ENCODE assay signal across 1 cellular context in genomic region chr3:120148187-120148954, GRCh38.
TF ChIP-seq lines count a peak whose summit lies in the region.

No MANE protein-coding gene starts in this region.

TF ChIP-seq in HepG2, 621 proteins besides CTCF, POLR2A, EP300 and RAD21:
- TF ChIP-seq E2F2 (CRISPR knock-in tag; IDR thresholded peaks at IDR 0.05; ENCODE audit: borderline replicate concordance) (no peak), FOXK1 (CRISPR knock-in tag; IDR thresholded peaks at IDR 0.05; ENCODE audit: borderline replicate concordance, low read depth) (no peak), ZNF136 (CRISPR knock-in tag; IDR thresholded peaks at IDR 0.05; ENCODE audit: low read depth) (no peak)
